ENCODE assay signal across 22 cellular contexts in genomic region chr5:138659121-138659520, GRCh38.
"Had no signal": no experiment of that assay in that cellular context is flagged by ENCODE, and none has a peak within 500 bp of the region (broad histone marks: within the 10 kb centered on the region; RNA-seq: fewer than 3 reads in every experiment).

No MANE protein-coding gene starts in this region.

- H3K9me3 ChIP-seq: colonic mucosa, thyroid gland had no signal

- H3K27me3 ChIP-seq: brain microvascular endothelial cell, colonic mucosa, dorsolateral prefrontal cortex, hepatocyte, thyroid gland had no signal

- H3K27ac ChIP-seq: brain microvascular endothelial cell, colonic mucosa, hepatocyte, thyroid gland had no signal

- H3K27ac Mint-ChIP-seq: activated naive CD4-positive, alpha-beta T cell treated with anti-CD3 and anti-CD28 coated beads, Interleukin-2, amount 50 U/mL, for 72 hours; effector memory CD8-positive, alpha-beta T cell; immature natural killer cell; T-cell had no signal

- H3K4me3 ChIP-seq: colonic mucosa, dorsolateral prefrontal cortex, hepatocyte, thyroid gland had no signal

- H3K9me3 Mint-ChIP-seq: central memory CD8-positive, alpha-beta T cell; nephron; T-cell had no signal

- H3K4me3 Mint-ChIP-seq: central memory CD8-positive, alpha-beta T cell; effector memory CD8-positive, alpha-beta T cell; immature natural killer cell; nephron; T-cell had no signal

- H3K36me3 Mint-ChIP-seq: T-cell had no signal

- H3K4me1 ChIP-seq: colonic mucosa, thyroid gland had no signal

- ATAC-seq: activated naive CD4-positive, alpha-beta T cell treated with anti-CD3 and anti-CD28 coated beads, Interleukin-2, amount 50 U/mL, for 72 hours; effector memory CD8-positive, alpha-beta T cell; esophagus mucosa; left ventricle myocardium superior; T-cell had no signal

- H2AFZ ChIP-seq: hepatocyte had no signal

- H3K4me2 ChIP-seq: hepatocyte had no signal

- H3K36me3 ChIP-seq: brain microvascular endothelial cell, colonic mucosa, thyroid gland had no signal

- DNase-seq: activated CD4-positive, alpha-beta T cell treated with anti-CD3 and anti-CD28 coated beads for 1 hour; activated CD4-positive, alpha-beta T cell treated with anti-CD3 and anti-CD28 coated beads, Interleukin-2, amount 50 U/mL, for 1 hour; activated gamma-delta T cell; aorta; brain microvascular endothelial cell; colonic mucosa; effector memory CD8-positive, alpha-beta T cell; foreskin melanocyte; immature natural killer cell; kidney glomerular epithelial cell; left ventricle myocardium superior; nucleus accumbens; stimulated activated CD4-positive, alpha-beta T cell treated with anti-CD3 and anti-CD28 coated beads, Interleukin-4, amount 100 ng/mL, for 1 hour; stimulated activated naive CD4-positive, alpha-beta T cell; T-cell; thyroid gland had no signal
